In the genomic region with DNA sequence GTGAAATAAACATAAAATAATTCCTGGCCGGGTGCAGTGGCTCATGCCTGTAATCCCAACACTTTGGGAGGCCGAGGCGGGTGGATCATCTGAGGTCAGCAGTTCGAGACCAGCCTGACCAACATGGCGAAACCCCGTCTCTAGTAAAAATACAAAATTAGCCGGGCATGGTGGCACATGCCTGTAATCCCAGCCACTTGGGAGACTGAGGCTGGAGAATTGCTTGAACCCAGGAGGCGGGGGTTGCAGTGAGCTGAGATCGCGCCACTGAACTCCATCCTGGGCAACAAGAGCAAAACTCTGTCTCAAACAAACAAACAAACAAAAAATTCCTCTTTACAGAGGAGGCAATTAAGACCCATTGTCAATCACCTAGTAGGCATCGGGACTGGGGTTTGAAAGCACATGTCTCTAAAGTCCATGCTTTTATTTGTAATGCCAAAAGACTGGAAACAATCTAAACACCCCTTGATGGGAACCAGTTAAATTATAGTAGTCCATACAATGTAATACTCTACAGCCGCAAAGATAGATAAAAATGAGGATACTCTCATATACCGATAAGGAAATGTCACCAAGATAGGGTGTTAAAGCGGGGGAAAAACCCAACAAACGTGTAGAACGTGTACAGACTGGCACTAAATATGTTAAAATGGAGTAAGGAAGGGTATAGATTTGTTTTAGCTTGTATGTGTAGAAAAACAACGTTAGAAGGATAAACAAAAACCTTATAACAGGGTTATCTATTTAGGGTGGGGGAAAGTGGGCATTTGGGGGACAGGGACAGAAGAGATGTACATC, we compare ENCODE assay signal across 7 cellular contexts. TPM values are rescaled to one million over a fixed set of nuclear protein-coding genes. Genes with fewer than 3 reads are reported as not detected.
A peak's percentile ranks its signal among the peaks of the same experiment; 100 is the strongest.
DNase-seq lines count a peak whose midpoint lies in the region; ATAC-seq, FAIRE-seq and TF ChIP-seq lines count a peak whose summit lies in the region.
"Not testable (repeated sequence)": the region's sequence is repeated elsewhere in the genome, so short reads cannot be mapped to it uniquely, and the experiment has no call there.

No MANE protein-coding gene starts in this region.

- H3K27me3 ChIP-seq in PC-9 (ENCODE audit: insufficient read depth, low read depth); left ventricle myocardium inferior (ENCODE audit: low read depth): not testable (repeated sequence)

- not testable (repeated sequence) for TF ChIP-seq CTCF in PC-9 (conservative IDR thresholded peaks at IDR 0.05); left ventricle myocardium inferior (IDR thresholded peaks at IDR 0.05; ENCODE audit: borderline replicate concordance)

- peak overlapping the region; percentile 75 for H3K4me2 ChIP-seq in PC-9

- H3K4me1 Mint-ChIP-seq in activated T-cell treated with anti-CD3 and anti-CD28 coated beads, Interleukin-2, amount 50 U/mL, for 24 hours (ENCODE audit: low read depth), result peaks cover 83% of the 10 kb centered on the region
- H3K4me1 Mint-ChIP-seq in central memory CD8-positive, alpha-beta T cell, result peaks cover 70% of the 10 kb centered on the region
- peaks cover 41 to 87% (median 81%) of the 10 kb centered on the region in 4 donors for H3K4me1 Mint-ChIP-seq in naive thymus-derived CD8-positive, alpha-beta T cell
- peaks cover 42 to 86% of the 10 kb centered on the region in 2 donors for H3K4me1 Mint-ChIP-seq in stimulated activated naive B cell treated with anti-CD40 and anti-IgM and Interleukin-4, amounts not matched to agents 10 μg/mL and 1 μg/mL and 100 μg/mL, for 72 hours

- H3K27ac Mint-ChIP-seq in activated T-cell treated with anti-CD3 and anti-CD28 coated beads, Interleukin-2, amount 50 U/mL, for 24 hours, result peak overlapping the region; percentile 97
- peak overlapping the region; percentile 94 for H3K27ac Mint-ChIP-seq in central memory CD8-positive, alpha-beta T cell (ENCODE audit: low read depth)
- H3K27ac Mint-ChIP-seq in naive thymus-derived CD8-positive, alpha-beta T cell, result peak overlapping the region; percentile 91 to 100 (median 96)
- H3K27ac Mint-ChIP-seq in stimulated activated naive B cell treated with anti-CD40 and anti-IgM and Interleukin-4, amounts not matched to agents 10 μg/mL and 1 μg/mL and 100 μg/mL, for 72 hours, result peak overlapping the region; percentile 94

- not testable (repeated sequence) for BruUV-seq in PC-9 (replicated peaks; lab: Mats Ljungman, UMichigan)

- not testable (repeated sequence) for DNase-seq in GM19239 (ENCODE audit: insufficient read length, low spot score); PC-9; activated T-cell treated with anti-CD3 and anti-CD28 coated beads, Interleukin-2, amount 50 U/mL, for 24 hours; central memory CD8-positive, alpha-beta T cell (ENCODE audit: low spot score in 2 of 2); left ventricle myocardium inferior; naive thymus-derived CD8-positive, alpha-beta T cell; stimulated activated naive B cell treated with anti-CD40 and anti-IgM and Interleukin-4, amounts not matched to agents 10 μg/mL and 1 μg/mL and 100 μg/mL, for 72 hours

- not testable (repeated sequence) for H3K9me2 ChIP-seq in PC-9 (ENCODE audit: insufficient read depth)

- H3K9me3 Mint-ChIP-seq in activated T-cell treated with anti-CD3 and anti-CD28 coated beads, Interleukin-2, amount 50 U/mL, for 24 hours; central memory CD8-positive, alpha-beta T cell; naive thymus-derived CD8-positive, alpha-beta T cell; stimulated activated naive B cell treated with anti-CD40 and anti-IgM and Interleukin-4, amounts not matched to agents 10 μg/mL and 1 μg/mL and 100 μg/mL, for 72 hours: not testable (repeated sequence)

- H3K27me3 Mint-ChIP-seq in activated T-cell treated with anti-CD3 and anti-CD28 coated beads, Interleukin-2, amount 50 U/mL, for 24 hours; central memory CD8-positive, alpha-beta T cell; naive thymus-derived CD8-positive, alpha-beta T cell; stimulated activated naive B cell treated with anti-CD40 and anti-IgM and Interleukin-4, amounts not matched to agents 10 μg/mL and 1 μg/mL and 100 μg/mL, for 72 hours: not testable (repeated sequence)

- FAIRE-seq in GM19239 (lab: Jason Lieb, UNC), result peak; percentile 23

- H3K9me3 ChIP-seq in PC-9 (ENCODE audit: insufficient read depth, low read depth); left ventricle myocardium inferior (replicated peaks): not testable (repeated sequence)

- H3K4me3 ChIP-seq in PC-9 (peak overlapping the region; percentile 56; the same call in 1 of the 2 replicates), left ventricle myocardium inferior (peak overlapping the region; percentile 57)

- peaks cover 60% of the 10 kb centered on the region for H3K4me1 ChIP-seq in PC-9 (replicated peaks; ENCODE audit: insufficient read depth)
- H3K4me1 ChIP-seq in left ventricle myocardium inferior, result peaks cover 72% of the 10 kb centered on the region

- intact Hi-C loops in PC-9 (cut with micrococcal nuclease; ENCODE audit: unreplicated experiment); left ventricle myocardium inferior (cut with micrococcal nuclease): not testable (repeated sequence)

- not testable (repeated sequence) for H3K36me3 ChIP-seq in PC-9 (ENCODE audit: low read depth); left ventricle myocardium inferior

- POLR2A ChIA-PET in PC-9 (lab: Charles Lee; ENCODE audit: unreplicated experiment), result not testable (repeated sequence)
- POLR2A ChIA-PET in naive thymus-derived CD8-positive, alpha-beta T cell (lab: Charles Lee), result interaction anchor here (0.5 to 25.8 kb wide), 9 partner anchors 7 to 217 kb away, joined by 3 to 1727 read pairs (median 11); a partner anchor contains a TSS

- peak; percentile 29 for ATAC-seq in central memory CD8-positive, alpha-beta T cell (replicated peaks; ENCODE audit: extremely low read depth, poor library complexity, severe bottlenecking)
- not testable (repeated sequence) for ATAC-seq in naive thymus-derived CD8-positive, alpha-beta T cell; stimulated activated naive B cell treated with anti-CD40 and anti-IgM and Interleukin-4, amounts not matched to agents 10 μg/mL and 1 μg/mL and 100 μg/mL, for 72 hours (replicated peaks)

- CTCF ChIA-PET in PC-9 (lab: Charles Lee), result not testable (repeated sequence)

- not testable (repeated sequence) for H4K20me1 ChIP-seq in PC-9 (ENCODE audit: insufficient read depth)

- H3K27ac ChIP-seq in PC-9 (peak overlapping the region; percentile 95), left ventricle myocardium inferior (replicated peaks) (peak overlapping the region; percentile 94)

- H3F3A ChIP-seq in PC-9 (ENCODE audit: insufficient read depth, low read depth), result peaks cover 34% of the 10 kb centered on the region

- not testable (repeated sequence) for H3K36me3 Mint-ChIP-seq in activated T-cell treated with anti-CD3 and anti-CD28 coated beads, Interleukin-2, amount 50 U/mL, for 24 hours (ENCODE audit: low read depth); naive thymus-derived CD8-positive, alpha-beta T cell
- peaks cover 28% of the 10 kb centered on the region for H3K36me3 Mint-ChIP-seq in central memory CD8-positive, alpha-beta T cell (ENCODE audit: insufficient read depth)
- H3K36me3 Mint-ChIP-seq in stimulated activated naive B cell treated with anti-CD40 and anti-IgM and Interleukin-4, amounts not matched to agents 10 μg/mL and 1 μg/mL and 100 μg/mL, for 72 hours, result peaks cover 20 to 25% of the 10 kb centered on the region in 2 donors

- peak overlapping the region; percentile 85 for H3K4me3 Mint-ChIP-seq in activated T-cell treated with anti-CD3 and anti-CD28 coated beads, Interleukin-2, amount 50 U/mL, for 24 hours
- peak overlapping the region; percentile 80 for H3K4me3 Mint-ChIP-seq in central memory CD8-positive, alpha-beta T cell
- H3K4me3 Mint-ChIP-seq in naive thymus-derived CD8-positive, alpha-beta T cell, result peak overlapping the region; percentile 58 to 90 (median 82)
- peak overlapping the region; percentile 85 to 89 for H3K4me3 Mint-ChIP-seq in stimulated activated naive B cell treated with anti-CD40 and anti-IgM and Interleukin-4, amounts not matched to agents 10 μg/mL and 1 μg/mL and 100 μg/mL, for 72 hours

- H2AFZ ChIP-seq in PC-9, result not testable (repeated sequence)

- H3K79me2 ChIP-seq in PC-9 (ENCODE audit: low read depth), result not testable (repeated sequence)

RNA-seq across cellular contexts. Expression of a gene that starts 44.3 kb away (rescaled TPM):
- total RNA-seq in PC-9 (2021), result 148 and 227 TPM in 2 replicates
- total RNA-seq in left ventricle myocardium inferior, result 205 TPM
- 100 to 1,000 TPM; 386 to 393 TPM for total RNA-seq in naive thymus-derived CD8-positive, alpha-beta T cell
- polyA plus RNA-seq in naive thymus-derived CD8-positive, alpha-beta T cell, result 100 to 1,000 TPM; 159 to 218 (median 195) TPM

RNA-seq across cellular contexts. Expression of a gene that starts 59.3 kb away (rescaled TPM):
- total RNA-seq in PC-9 (2021) (12.7 and 14.3 TPM in 2 replicates), left ventricle myocardium inferior (14.6 TPM)
- total RNA-seq in naive thymus-derived CD8-positive, alpha-beta T cell, result 10 to 100 TPM; 36.6 to 40.3 TPM
- 10 to 100 TPM; 19.6 to 31.1 (median 19.9) TPM for polyA plus RNA-seq in naive thymus-derived CD8-positive, alpha-beta T cell
